In genomic region chrX:46762963-46763362, GRCh38 we compare ENCODE assay signal across 30 cellular contexts.
"Had no signal": no experiment of that assay in that cellular context is flagged by ENCODE, and none has a peak within 500 bp of the region (broad histone marks: within the 10 kb centered on the region; RNA-seq: fewer than 3 reads in every experiment).

No MANE protein-coding gene starts in this region.

- H3K4me1 Mint-ChIP-seq: nephron, neural crest cell had no signal

- DNase-seq: naive thymus-derived CD8-positive, alpha-beta T cell; natural killer cell; nephron progenitor cell; nucleus accumbens; occipital lobe; ovary; pancreas; posterior cingulate gyrus; psoas muscle; retina; right cardiac atrium; right lobe of liver; sigmoid colon; small intestine; spleen; stimulated activated CD4-positive, alpha-beta T cell treated with anti-CD3 and anti-CD28 coated beads, Interleukin-12 subunit alpha, Interleukin-12 subunit beta, amount 100 ng/mL, for 4 hours; stimulated activated CD4-positive, alpha-beta T cell treated with anti-CD3 and anti-CD28 coated beads, Interleukin-15, amount 100 ng/mL, for 24 hours; stimulated activated CD4-positive, alpha-beta T cell treated with anti-CD3 and anti-CD28 coated beads, Interleukin-1b, Interleukin-23, amount 100 ng/mL, for 48 hours; stimulated activated CD4-positive, alpha-beta T cell treated with anti-CD3 and anti-CD28 coated beads, Interleukin-2, amount 100 ng/mL, for 24 hours had no signal

- H3K27ac ChIP-seq: neural progenitor cell, neutrophil, ovary, pancreas, parathyroid adenoma, prostate gland, psoas muscle, right atrium auricular region, right lobe of liver, sigmoid colon, skin epidermis, spleen had no signal

- H3K27me3 ChIP-seq: ovary, right atrium auricular region, right lobe of liver, sigmoid colon had no signal

- H3K27ac Mint-ChIP-seq: naive thymus-derived CD8-positive, alpha-beta T cell; natural killer cell; natural killer cell treated with Interleukin-12 subunit alpha and Interleukin-12 subunit beta and Interleukin-15 and Interleukin-18, amount 100 ng/mL, for 72 hours; nephron; nephron progenitor cell; neural progenitor cell; progenitor cell of endocrine pancreas had no signal

- H3K36me3 Mint-ChIP-seq: natural killer cell; natural killer cell treated with Interleukin-12 subunit alpha and Interleukin-12 subunit beta and Interleukin-15 and Interleukin-18, amount 100 ng/mL, for 72 hours; neural progenitor cell had no signal

- H2AFZ ChIP-seq: neural progenitor cell, parathyroid adenoma had no signal

- H3K27me3 Mint-ChIP-seq: progenitor cell of endocrine pancreas had no signal

- FAIRE-seq: pancreas, small intestine had no signal

- H3K4me3 Mint-ChIP-seq: naive thymus-derived CD8-positive, alpha-beta T cell; natural killer cell; natural killer cell treated with Interleukin-12 subunit alpha and Interleukin-12 subunit beta and Interleukin-15 and Interleukin-18, amount 100 ng/mL, for 72 hours; nephron; nephron progenitor cell; neural crest cell; neural progenitor cell had no signal

- H3K79me2 ChIP-seq: parathyroid adenoma had no signal

- H3K9me3 ChIP-seq: neutrophil, ovary, pancreas, prostate gland, psoas muscle, right lobe of liver had no signal

- H3K36me3 ChIP-seq: neural progenitor cell, neutrophil, ovary, pancreas, prostate gland, right atrium auricular region, right lobe of liver, sigmoid colon, spleen had no signal

- H3K9me3 Mint-ChIP-seq: natural killer cell; natural killer cell treated with Interleukin-12 subunit alpha and Interleukin-12 subunit beta and Interleukin-15 and Interleukin-18, amount 100 ng/mL, for 72 hours had no signal

- H3K4me3 ChIP-seq: neural progenitor cell, ovary, pancreas, prostate gland, psoas muscle, right atrium auricular region, right lobe of liver, sigmoid colon, skin epidermis, smooth muscle cell, spleen had no signal

- H3K9ac ChIP-seq: neural progenitor cell, parathyroid adenoma had no signal

- H3K4me2 ChIP-seq: neural progenitor cell, smooth muscle cell had no signal

- H3K4me1 ChIP-seq: neural progenitor cell, pancreas, parathyroid adenoma, prostate gland, psoas muscle, right atrium auricular region, right lobe of liver had no signal
